ENCODE assay signal across 8 cellular contexts in the genomic region with DNA sequence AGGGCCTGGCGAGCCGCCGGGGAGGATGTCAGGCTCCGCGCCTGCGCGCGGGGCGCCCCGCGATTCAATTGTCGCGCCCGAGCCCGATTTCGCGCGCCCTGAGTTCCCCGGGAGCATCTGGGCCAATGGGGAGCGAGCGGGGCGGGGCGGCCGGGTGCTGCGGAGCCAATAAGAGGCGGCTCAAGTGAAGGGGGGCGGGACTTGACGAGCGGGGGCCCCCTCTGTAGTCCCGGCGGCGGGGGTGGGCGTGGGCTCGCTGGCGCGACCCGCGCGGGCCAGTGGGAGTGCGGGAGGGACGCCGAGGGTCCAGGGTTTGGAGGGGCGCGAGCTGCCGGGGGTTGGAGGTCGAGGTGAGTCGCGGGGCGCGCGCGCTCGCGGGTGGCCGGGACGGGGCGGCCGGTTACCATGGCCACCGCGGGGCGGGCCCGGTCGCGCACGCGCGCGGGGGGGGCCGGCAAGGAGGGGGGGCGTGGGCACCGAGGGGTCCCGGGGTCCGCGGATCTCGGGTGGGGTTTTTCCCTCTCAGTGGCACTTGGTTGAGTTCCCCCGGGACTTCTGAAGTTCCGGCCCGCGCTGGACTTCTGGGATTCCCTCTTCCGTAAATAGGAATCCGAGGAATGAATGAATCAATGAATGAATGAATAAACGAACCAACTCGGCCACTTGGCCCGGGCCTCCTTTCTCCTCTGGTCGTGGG. TPM values are rescaled to one million over a fixed set of nuclear protein-coding genes. Genes with fewer than 3 reads are reported as not detected.
DNase-seq lines count a peak whose midpoint lies in the region; ATAC-seq and TF ChIP-seq lines count a peak whose summit lies in the region.

No MANE protein-coding gene starts in this region.

- peak overlapping the region in 7 of 8 donors; percentile 32 to 96 (median 84) for H3K27ac Mint-ChIP-seq in CD8-positive, alpha-beta memory T cell

- peaks cover 0 to 4% of the 10 kb centered on the region in 2 donors for H3K27me3 Mint-ChIP-seq in CD8-positive, alpha-beta memory T cell

- no peaks in the 10 kb centered on the region for H3K27me3 ChIP-seq in CD8-positive, alpha-beta memory T cell (ENCODE audit: insufficient read depth, low read length, poor library complexity, severe bottlenecking)

- ATAC-seq in GM21515 (IDR thresholded peaks at IDR 0.05; ENCODE audit: unreplicated experiment) (peak; percentile 79), mucosa of descending colon (peak; percentile 96)

- peak overlapping the region; percentile 88 to 100 (median 99) for H3K4me3 Mint-ChIP-seq in CD8-positive, alpha-beta memory T cell

- H3K9me3 ChIP-seq in CD8-positive, alpha-beta memory T cell (ENCODE audit: low read length), result no peaks in the 10 kb centered on the region
- H3K9me3 ChIP-seq in OCI-LY7 (ENCODE audit: low read length), result no peaks in the 10 kb centered on the region
- H3K9me3 ChIP-seq in mucosa of descending colon, result no peaks in the 10 kb centered on the region

- no peaks in the 10 kb centered on the region for H3K36me3 ChIP-seq in CD8-positive, alpha-beta memory T cell (ENCODE audit: insufficient read depth, low read length)
- H3K36me3 ChIP-seq in OCI-LY7 (ENCODE audit: insufficient read depth, low read length), result peaks cover 49% of the 10 kb centered on the region
- no peaks in the 10 kb centered on the region for H3K36me3 ChIP-seq in mucosa of descending colon (ENCODE audit: low read depth)

- H3K79me2 ChIP-seq in OCI-LY7 (ENCODE audit: insufficient read depth, low read depth, low read length), result peaks cover 52% of the 10 kb centered on the region

- BruUV-seq in OCI-LY7 (replicated peaks; lab: Mats Ljungman, UMichigan), result no TSS peak

- H4K20me1 ChIP-seq in OCI-LY7 (ENCODE audit: insufficient read depth, low read length), result peaks cover 20% of the 10 kb centered on the region

- intact Hi-C loops in OCI-LY7 (cut with micrococcal nuclease; ENCODE audit: unreplicated experiment), result no loop called here
- intact Hi-C loops in mucosa of descending colon (cut with DNase I, micrococcal nuclease), result loop anchor here (5.0 kb wide), 2 partner anchors 38 to 98 kb away; no protein-coding TSS in a partner anchor

- POLR2A ChIA-PET in CD8-positive, alpha-beta memory T cell (lab: Charles Lee), result interaction anchor here (0.7 kb wide), 1 partner anchor 58 kb away, joined by 3 read pairs; no protein-coding TSS in a partner anchor
- POLR2A ChIA-PET in OCI-LY7 (lab: Charles Lee), result no interaction called here

- TF ChIP-seq CTCF in OCI-LY7 (conservative IDR thresholded peaks at IDR 0.05; ENCODE audit: low read length) (no peak), mucosa of descending colon (IDR thresholded peaks at IDR 0.05) (no peak)

- peaks cover 6 to 50% (median 8%) of the 10 kb centered on the region in 3 donors for H3K36me3 Mint-ChIP-seq in CD8-positive, alpha-beta memory T cell

- H3K9me3 Mint-ChIP-seq in CD8-positive, alpha-beta memory T cell, result no peaks in the 10 kb centered on the region

- CTCF ChIA-PET in CD8-positive, alpha-beta memory T cell (lab: Charles Lee), result interaction anchor here (0.9 to 8.3 kb wide), 3 partner anchors 11 to 118 kb away, joined by 3 to 124 read pairs (median 47); partner anchors contain the start of gene PLIN3
- CTCF ChIA-PET in OCI-LY7 (lab: Charles Lee; ENCODE audit: unreplicated experiment), result no interaction called here

- H3K4me1 Mint-ChIP-seq in CD8-positive, alpha-beta memory T cell, result peaks cover 52 to 77% (median 55%) of the 10 kb centered on the region in 3 donors

- no peak overlapping the region for H2AFZ ChIP-seq in OCI-LY7 (ENCODE audit: low read length)

- no peaks in the 10 kb centered on the region for H3K9me2 ChIP-seq in OCI-LY7 (ENCODE audit: insufficient read depth, low read length)

- H3K4me3 ChIP-seq in CD8-positive, alpha-beta memory T cell (ENCODE audit: low read length), result peak overlapping the region; percentile 73
- H3K4me3 ChIP-seq in Jurkat, Clone E6-1 (ENCODE audit: low read length), result peak overlapping the region; percentile 98
- peak overlapping the region; percentile 97 for H3K4me3 ChIP-seq in OCI-LY7 (ENCODE audit: low read depth, low read length, poor library complexity, severe bottlenecking)
- peak overlapping the region; percentile 42 for H3K4me3 ChIP-seq in mucosa of descending colon

- H3K27ac ChIP-seq in CD8-positive, alpha-beta memory T cell (ENCODE audit: low read depth, low read length), result no peak overlapping the region
- H3K27ac ChIP-seq in OCI-LY7 (ENCODE audit: low read depth, low read length, poor library complexity, severe bottlenecking) (peak overlapping the region; percentile 80), epithelial cell of prostate (peak overlapping the region; percentile 80)

- peak; percentile 90 to 95 (median 92) for DNase-seq in CD8-positive, alpha-beta memory T cell
- peak; percentile 84 for DNase-seq in Jurkat, Clone E6-1 (ENCODE audit: low read depth, low spot score)
- DNase-seq in OCI-LY7 (ENCODE audit: low spot score) (peak; percentile 96), activated T-cell treated with anti-CD3 and anti-CD28 coated beads for 24 hours (ENCODE audit: low read depth) (peak; percentile 92), epithelial cell of prostate (ENCODE audit: low read depth, low spot score) (peak; percentile 55), mucosa of descending colon (peak; percentile 94 to 96 (median 95))
- DNase-seq in stimulated activated CD8-positive, alpha-beta memory T cell treated with anti-CD3 and anti-CD28 coated beads, Interleukin-2, amount 100 ng/mL, for 1 hour (ENCODE audit: low read depth in 2 of 2), result peak; percentile 83 to 89

- H3K4me2 ChIP-seq in OCI-LY7 (ENCODE audit: low read length), result peak overlapping the region; percentile 96

- H3K4me1 ChIP-seq in CD8-positive, alpha-beta memory T cell (ENCODE audit: insufficient read depth, low read length), result peaks cover 61% of the 10 kb centered on the region
- H3K4me1 ChIP-seq in OCI-LY7 (ENCODE audit: insufficient read depth, low read length, poor library complexity, severe bottlenecking) (peaks cover 29% of the 10 kb centered on the region), mucosa of descending colon (ENCODE audit: low read depth) (peaks cover 17% of the 10 kb centered on the region)

RNA-seq across cellular contexts. Expression of gene UHRF1, which starts 0.7 kb away (rescaled TPM):
- 100 to 1,000 TPM; 212 to 218 TPM for total RNA-seq in CD8-positive, alpha-beta memory T cell
- polyA plus RNA-seq in CD8-positive, alpha-beta memory T cell, result 0.35 TPM
- 50.4 TPM for polyA plus RNA-seq in Jurkat, Clone E6-1 (2012; ENCODE audit: insufficient read depth, insufficient read length)
- 141 and 155 TPM in 2 replicates for total RNA-seq in OCI-LY7 (2014; rRNA removed; shearing (Covaris generic))
- total RNA-seq in OCI-LY7 (2022) (172 and 186 TPM in 2 replicates), mucosa of descending colon (10 to 100 TPM in 1 of 3 donors, 1 to 10 TPM in 2; 3.2 to 13.4 (median 4.2) TPM)

RNA-seq across cellular contexts. Expression of gene ARRDC5, which starts 7.3 kb away (rescaled TPM):
- 1 to 10 TPM; 1.8 to 2.2 TPM for total RNA-seq in CD8-positive, alpha-beta memory T cell
- polyA plus RNA-seq in CD8-positive, alpha-beta memory T cell, result 5.5 TPM
- polyA plus RNA-seq in Jurkat, Clone E6-1 (2012; ENCODE audit: insufficient read depth, insufficient read length), result not detected
- not detected in 2 replicates for total RNA-seq in OCI-LY7 (2014; rRNA removed; shearing (Covaris generic))
- total RNA-seq in OCI-LY7 (2022), result not detected in 2 replicates
- total RNA-seq in mucosa of descending colon, result under 1 TPM in 2 of 3 donors, not detected in 1; 0.22 to 0.70 TPM

RNA-seq across cellular contexts. Expression of gene PLIN3, which starts 42.6 kb away (rescaled TPM):
- 10 to 100 TPM; 12.3 to 15.4 TPM for total RNA-seq in CD8-positive, alpha-beta memory T cell
- 21.6 TPM for polyA plus RNA-seq in CD8-positive, alpha-beta memory T cell
- polyA plus RNA-seq in Jurkat, Clone E6-1 (2012; ENCODE audit: insufficient read depth, insufficient read length), result 29.5 TPM
- 81.3 and 95.7 TPM in 2 replicates for total RNA-seq in OCI-LY7 (2014; rRNA removed; shearing (Covaris generic))
- total RNA-seq in OCI-LY7 (2022), result 115 TPM in 2 replicates
- total RNA-seq in mucosa of descending colon, result 100 to 1,000 TPM in 2 of 3 donors, 10 to 100 TPM in 1; 77.3 to 125 (median 108) TPM

RNA-seq across cellular contexts. Expression of gene KDM4B, which starts 58.9 kb away (rescaled TPM):
- total RNA-seq in CD8-positive, alpha-beta memory T cell, result 10 to 100 TPM; 14.6 to 16.0 TPM
- polyA plus RNA-seq in CD8-positive, alpha-beta memory T cell, result 14.6 TPM
- polyA plus RNA-seq in Jurkat, Clone E6-1 (2012; ENCODE audit: insufficient read depth, insufficient read length), result 21.5 TPM
- total RNA-seq in OCI-LY7 (2014; rRNA removed; shearing (Covaris generic)), result 14.2 and 24.3 TPM in 2 replicates
- total RNA-seq in OCI-LY7 (2022) (36.3 and 44.2 TPM in 2 replicates), mucosa of descending colon (10 to 100 TPM; 42.7 to 53.8 (median 50.0) TPM)

Comparison
In these comparisons a context has a peak if more than half of its experiments do, and no peak if none do; other contexts are left out.
1. H3K4me3 ChIP-seq: peak in every context shown above with its lines; median percentile 98 in Jurkat, Clone E6-1; 97 in OCI-LY7; 73 in CD8-positive, alpha-beta memory T cell; 42 in mucosa of descending colon.
2. RNA of gene UHRF1, which starts 0.7 kb away (total RNA-seq): 212 to 218 TPM in CD8-positive, alpha-beta memory T cell and 141 to 186 TPM in OCI-LY7; 3.2 to 13.4 TPM in mucosa of descending colon; every median in the first group is over 4 times any median in the second.
3. RNA of gene PLIN3, which starts 42.6 kb away (total RNA-seq): 81.3 to 115 TPM in OCI-LY7 and 77.3 to 125 TPM in mucosa of descending colon; 12.3 to 15.4 TPM in CD8-positive, alpha-beta memory T cell; every median in the first group is over 4 times any median in the second.
4. Peak in every context shown above with its lines, with median percentiles within 50 percentile points of each other: DNase-seq.